Comparison of ENCODE assay signal across 1 cellular context in genomic region chr4:78207951-78208350, GRCh38.
TF ChIP-seq lines count a peak whose summit lies in the region.

No MANE protein-coding gene starts in this region.

TF ChIP-seq in GM23338, 12 proteins besides CTCF, POLR2A, EP300 and RAD21 (continued from another document):
- no peak for TF ChIP-seq REST (IDR thresholded peaks at IDR 0.05; ENCODE audit: unreplicated experiment)
TF ChIP-seq in GM23338: peak in this region for 0.
